In the genomic region with DNA sequence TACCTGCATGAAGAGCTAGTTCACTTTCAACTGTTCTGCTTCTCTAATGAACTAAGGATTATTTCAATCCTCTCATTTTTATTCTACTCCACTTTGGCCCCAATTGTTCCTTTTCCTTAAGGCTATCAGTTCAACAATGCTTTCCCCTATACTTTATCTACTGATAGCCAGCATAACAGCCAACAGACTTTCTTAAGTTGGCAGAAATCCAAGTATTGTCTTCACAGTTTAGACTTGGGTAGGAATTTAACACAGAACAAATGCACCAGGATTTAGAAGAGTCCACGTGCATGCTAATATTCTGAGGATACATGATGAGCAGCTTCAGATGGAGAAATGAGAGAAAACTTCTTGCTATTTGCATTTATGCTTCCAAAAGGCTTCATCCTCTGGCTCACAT, we compare ENCODE assay signal across 34 cellular contexts. TPM values are rescaled to one million over a fixed set of nuclear protein-coding genes. Genes with fewer than 3 reads are reported as not detected.
A peak's percentile ranks its signal among the peaks of the same experiment; 100 is the strongest.
DNase-seq lines count a peak whose midpoint lies in the region; ATAC-seq and TF ChIP-seq lines count a peak whose summit lies in the region.
"Had no signal": no experiment of that assay in that cellular context is flagged by ENCODE, and none has a peak within 500 bp of the region (broad histone marks: within the 10 kb centered on the region; RNA-seq: fewer than 3 reads in every experiment).

No MANE protein-coding gene starts in this region.

- H3K9me3 ChIP-seq in right cardiac atrium (ENCODE audit: control insufficient read depth, low read length), result no peaks in the 10 kb centered on the region
- H3K9me3 ChIP-seq: neutrophil, SJSA1, thyroid gland had no signal

- no peak for TF ChIP-seq CTCF in HFFc6 (IDR thresholded peaks at IDR 0.05)
- TF ChIP-seq CTCF in choroid plexus epithelial cell (conservative IDR thresholded peaks at IDR 0.05; ENCODE audit: low read depth, low read length), result no peak

- ATAC-seq in right cardiac atrium, result peak; percentile 68 to 88
- ATAC-seq: foreskin keratinocyte; left colon; stimulated activated naive CD8-positive, alpha-beta T cell treated with anti-CD3 and anti-CD28 coated beads, Interleukin-15, amount 100 ng/mL, for 72 hours had no signal

- peak; percentile 23 for DNase-seq in NCI-H82 (lab: John Stamatoyannopoulos, UW)
- DNase-seq in NCI-H82 treated with DMSO at 0.1 percent for 48 hours (lab: John Stamatoyannopoulos, UW; ENCODE audit: unreplicated experiment), result no peak
- no peak for DNase-seq in HFFc6
- peak; percentile 57 for DNase-seq in choroid plexus epithelial cell (ENCODE audit: low read depth)
- no peak for DNase-seq in right cardiac atrium
- no peak for DNase-seq in HPDE6-E6E7 (ENCODE audit: extremely low spot score)
- no peak for DNase-seq in NCI-H748 (lab: John Stamatoyannopoulos, UW; ENCODE audit: unreplicated experiment)
- DNase-seq in DMS153 treated with DMSO at 0.1 percent for 48 hours (lab: John Stamatoyannopoulos, UW; ENCODE audit: unreplicated experiment), result no peak
- DNase-seq: 8988T; activated CD4-positive, alpha-beta memory T cell treated with anti-CD3 and anti-CD28 coated beads, Interleukin-2, amount 10 ng/mL, durations not matched to agents 7 days and 5 days; activated CD4-positive, CD25-positive, alpha-beta regulatory T cell treated with anti-CD3 and anti-CD28 coated beads, Interleukin-2, amount 50 U/mL, for 72 hours; activated CD8-positive, alpha-beta memory T cell treated with anti-CD3 and anti-CD28 coated beads, Interleukin-2, amount 50 U/mL, for 48 hours; caudate nucleus; CD4-positive, CD25-positive, alpha-beta regulatory T cell; foreskin keratinocyte; hippocampal formation; Kasumi-1; left colon; mesendoderm; MV-4-11; NCI-H146; NCI-H2107; NCI-H524; stimulated activated CD4-positive, alpha-beta T cell treated with anti-CD3 and anti-CD28 coated beads, Interleukin-1b, Interleukin-23, amount 100 ng/mL, for 48 hours; stimulated activated CD8-positive, alpha-beta memory T cell treated with anti-CD3 and anti-CD28 coated beads, Interleukin-4, amount 100 ng/mL, for 48 hours; stimulated activated naive CD8-positive, alpha-beta T cell treated with anti-CD3 and anti-CD28 coated beads, Interleukin-15, amount 100 ng/mL, for 72 hours; T-helper 1 cell; thyroid gland had no signal

- H3K9me3 Mint-ChIP-seq in HFFc6, result no peaks in the 10 kb centered on the region
- H3K9me3 Mint-ChIP-seq: activated CD4-positive, alpha-beta memory T cell treated with anti-CD3 and anti-CD28 coated beads, Interleukin-2, amount 10 ng/mL, durations not matched to agents 7 days and 5 days; activated naive CD4-positive, alpha-beta T cell treated with anti-CD3 and anti-CD28 coated beads, Interleukin-2, amount 50 U/mL, for 24 hours; activated T-helper 2 cell treated with anti-CD3 and anti-CD28 coated beads, Interferon-gamma antibody, Interleukin-2, Interleukin-4, amounts not matched to agents 10 μg/mL and 5 μg/mL and 100 μg/mL, durations not matched to agents 14 hours and 24 hours and 36 hours; stimulated activated naive CD8-positive, alpha-beta T cell treated with anti-CD3 and anti-CD28 coated beads, Interleukin-15, amount 100 ng/mL, for 72 hours had no signal

- peaks cover 2% of the 10 kb centered on the region for H3K4me1 ChIP-seq in right cardiac atrium (ENCODE audit: control insufficient read depth, insufficient read depth, low read length)
- H3K4me1 ChIP-seq: foreskin keratinocyte had no signal

- H3K27ac Mint-ChIP-seq in HFFc6, result peak overlapping the region; percentile 91
- H3K27ac Mint-ChIP-seq: activated CD4-positive, alpha-beta memory T cell treated with anti-CD3 and anti-CD28 coated beads, Interleukin-2, amount 10 ng/mL, durations not matched to agents 7 days and 5 days; activated naive CD4-positive, alpha-beta T cell treated with anti-CD3 and anti-CD28 coated beads, Interleukin-2, amount 50 U/mL, for 24 hours; activated T-helper 2 cell treated with anti-CD3 and anti-CD28 coated beads, Interferon-gamma antibody, Interleukin-2, Interleukin-4, amounts not matched to agents 10 μg/mL and 5 μg/mL and 100 μg/mL, durations not matched to agents 14 hours and 24 hours and 36 hours; CD4-positive, CD25-positive, alpha-beta regulatory T cell; stimulated activated naive CD8-positive, alpha-beta T cell treated with anti-CD3 and anti-CD28 coated beads, Interleukin-15, amount 100 ng/mL, for 72 hours had no signal

- peaks cover 1% of the 10 kb centered on the region; the same call in 1 of the 2 replicates for H3K27me3 Mint-ChIP-seq in HFFc6 (ENCODE audit: insufficient read depth)
- H3K27me3 Mint-ChIP-seq: activated naive CD4-positive, alpha-beta T cell treated with anti-CD3 and anti-CD28 coated beads, Interleukin-2, amount 50 U/mL, for 24 hours; stimulated activated naive CD8-positive, alpha-beta T cell treated with anti-CD3 and anti-CD28 coated beads, Interleukin-15, amount 100 ng/mL, for 72 hours had no signal

- H3K27me3 ChIP-seq in right cardiac atrium (ENCODE audit: control insufficient read depth, insufficient read depth), result no peaks in the 10 kb centered on the region
- H3K27me3 ChIP-seq: foreskin keratinocyte, neutrophil, SJSA1, thyroid gland had no signal

- H3K27ac ChIP-seq in right cardiac atrium (ENCODE audit: low read length), result no peak overlapping the region
- H3K27ac ChIP-seq: foreskin keratinocyte, HL-60, neutrophil, SJSA1, thyroid gland had no signal

- no peak overlapping the region for H3K4me3 ChIP-seq in choroid plexus epithelial cell (ENCODE audit: low read depth, low read length)
- no peak overlapping the region for H3K4me3 ChIP-seq in right cardiac atrium (ENCODE audit: low read length)
- H3K4me3 ChIP-seq: SJSA1, smooth muscle cell, thyroid gland had no signal

- H3K36me3 Mint-ChIP-seq in HFFc6 (ENCODE audit: low read depth), result peaks cover 69% of the 10 kb centered on the region
- H3K36me3 Mint-ChIP-seq: activated naive CD4-positive, alpha-beta T cell treated with anti-CD3 and anti-CD28 coated beads, Interleukin-2, amount 50 U/mL, for 24 hours; CD4-positive, CD25-positive, alpha-beta regulatory T cell had no signal

- H3K4me1 Mint-ChIP-seq in HFFc6 (ENCODE audit: low read depth), result peaks cover 90% of the 10 kb centered on the region
- H3K4me1 Mint-ChIP-seq: activated CD4-positive, alpha-beta memory T cell treated with anti-CD3 and anti-CD28 coated beads, Interleukin-2, amount 10 ng/mL, durations not matched to agents 7 days and 5 days; activated naive CD4-positive, alpha-beta T cell treated with anti-CD3 and anti-CD28 coated beads, Interleukin-2, amount 50 U/mL, for 24 hours; CD4-positive, CD25-positive, alpha-beta regulatory T cell; stimulated activated naive CD8-positive, alpha-beta T cell treated with anti-CD3 and anti-CD28 coated beads, Interleukin-15, amount 100 ng/mL, for 72 hours had no signal

- 7% methylated on average over 1 of the region's 1 CpG for WGBS in right cardiac atrium

- H3K4me3 Mint-ChIP-seq in HFFc6, result no peak overlapping the region; the same call in 1 of the 2 replicates
- H3K4me3 Mint-ChIP-seq: activated CD4-positive, alpha-beta memory T cell treated with anti-CD3 and anti-CD28 coated beads, Interleukin-2, amount 10 ng/mL, durations not matched to agents 7 days and 5 days; activated naive CD4-positive, alpha-beta T cell treated with anti-CD3 and anti-CD28 coated beads, Interleukin-2, amount 50 U/mL, for 24 hours; CD4-positive, CD25-positive, alpha-beta regulatory T cell; stimulated activated naive CD8-positive, alpha-beta T cell treated with anti-CD3 and anti-CD28 coated beads, Interleukin-15, amount 100 ng/mL, for 72 hours had no signal

- intact Hi-C loops in right cardiac atrium (cut with DNase I), result no loop called here

RNA-seq across cellular contexts. Expression of a gene that starts 54.8 kb away (rescaled TPM):
- total RNA-seq in HFFc6 (2021; fragmentation: NEBNext Ultra II Directional; extraction: Animal tissue kit (Norgen Biotek cat#: 25700)), result 100 to 1,000 TPM; 584 to 754 (median 609) TPM
- 100 to 1,000 TPM in 1 of 4 donors, 10 to 100 TPM in 3; 31.3 to 101 (median 64.0) TPM for total RNA-seq in right cardiac atrium
- polyA plus RNA-seq in right cardiac atrium, result 17.9 TPM
- polyA plus RNA-seq: CD4-positive, CD25-positive, alpha-beta regulatory T cell had no signal

Comparison
In these comparisons a context has a peak if more than half of its experiments do, and no peak if none do; other contexts are left out.
1. DNase-seq: peak in NCI-H82 (single experiment) and choroid plexus epithelial cell (single experiment); none in NCI-H82 treated with DMSO at 0.1 percent for 48 hours (single experiment), HFFc6 (single experiment), right cardiac atrium (0 of 3), HPDE6-E6E7 (single experiment), NCI-H748 (single experiment) and DMS153 treated with DMSO at 0.1 percent for 48 hours (single experiment).
2. RNA of a gene that starts 54.8 kb away (total RNA-seq): 584 to 754 TPM in HFFc6; 31.3 to 101 TPM in right cardiac atrium; every median in the first group is over 4 times any median in the second.